30 cellular contexts compared by ENCODE assay signal in the genomic region with DNA sequence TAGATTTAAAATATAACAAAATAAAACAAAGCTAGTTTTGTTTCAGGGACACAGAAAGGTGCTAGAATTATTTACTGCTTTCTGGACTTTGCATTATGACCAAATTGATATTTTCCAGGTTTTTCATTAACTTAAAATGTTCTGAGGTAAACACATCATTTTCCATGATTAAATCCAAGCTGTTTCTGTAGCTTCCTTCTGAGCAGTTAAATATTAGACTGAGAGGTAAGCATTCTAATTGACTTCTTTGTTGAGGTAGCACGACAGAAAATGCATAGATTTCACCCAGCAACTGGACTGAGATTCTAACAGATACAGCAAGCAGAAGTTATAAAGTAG.
"Had no signal": no experiment of that assay in that cellular context is flagged by ENCODE, and none has a peak within 500 bp of the region (broad histone marks: within the 10 kb centered on the region; RNA-seq: fewer than 3 reads in every experiment).

No MANE protein-coding gene starts in this region.

- H3K27me3 Mint-ChIP-seq: activated CD4-positive, alpha-beta memory T cell treated with anti-CD3 and anti-CD28 coated beads for 36 hours; activated CD4-positive, alpha-beta T cell treated with anti-CD3 and anti-CD28 coated beads for 36 hours; activated CD4-positive, alpha-beta T cell treated with anti-CD3 and anti-CD28 coated beads, Interleukin-2, amount 10 ng/mL, durations not matched to agents 24 days and 14 days; activated CD8-positive, alpha-beta memory T cell treated with anti-CD3 and anti-CD28 coated beads, Interleukin-2, amount 10 ng/mL, durations not matched to agents 7 days and 5 days had no signal

- H3K36me3 Mint-ChIP-seq: activated CD4-positive, alpha-beta memory T cell treated with anti-CD3 and anti-CD28 coated beads for 36 hours; activated CD8-positive, alpha-beta memory T cell treated with anti-CD3 and anti-CD28 coated beads, Interleukin-2, amount 10 ng/mL, durations not matched to agents 7 days and 5 days; activated naive CD4-positive, alpha-beta T cell treated with anti-CD3 and anti-CD28 coated beads, Interleukin-2, amount 50 U/mL, for 24 hours; activated naive CD8-positive, alpha-beta T cell treated with anti-CD3 and anti-CD28 coated beads for 36 hours had no signal

- H3K27me3 ChIP-seq: adrenal gland, body of pancreas, esophagus squamous epithelium, gastroesophageal sphincter had no signal

- H3K9me3 ChIP-seq: adrenal gland, body of pancreas, esophagus squamous epithelium, gastroesophageal sphincter had no signal

- H3K4me3 Mint-ChIP-seq: activated CD4-positive, alpha-beta memory T cell treated with anti-CD3 and anti-CD28 coated beads for 36 hours; activated CD4-positive, alpha-beta T cell treated with anti-CD3 and anti-CD28 coated beads for 36 hours; activated CD4-positive, alpha-beta T cell treated with anti-CD3 and anti-CD28 coated beads, Interleukin-2, amount 10 ng/mL, durations not matched to agents 24 days and 14 days; activated CD8-positive, alpha-beta memory T cell treated with anti-CD3 and anti-CD28 coated beads, Interleukin-2, amount 10 ng/mL, durations not matched to agents 7 days and 5 days; activated CD8-positive, alpha-beta T cell treated with anti-CD3 and anti-CD28 coated beads, Interleukin-2, amount 10 ng/mL, durations not matched to agents 7 days and 5 days; activated naive CD4-positive, alpha-beta T cell treated with anti-CD3 and anti-CD28 coated beads for 36 hours; activated naive CD4-positive, alpha-beta T cell treated with anti-CD3 and anti-CD28 coated beads, Interleukin-2, amount 50 U/mL, for 24 hours; activated naive CD8-positive, alpha-beta T cell treated with anti-CD3 and anti-CD28 coated beads for 36 hours; activated naive CD8-positive, alpha-beta T cell treated with anti-CD3 and anti-CD28 coated beads, Interleukin-2, amount 50 U/mL, for 24 hours; activated T-helper 1 cell treated with anti-CD3 and anti-CD28 coated beads, Interleukin-12 subunit alpha, Interleukin-12 subunit beta, Interleukin-2, Interleukin-4 antibody, amounts not matched to agents 30 ng/mL and 10 ng/mL and 1 ng/mL, durations not matched to agents 14 hours and 24 hours and 36 hours had no signal

- DNase-seq: activated CD4-positive, alpha-beta memory T cell treated with anti-CD3 and anti-CD28 coated beads for 36 hours; activated CD4-positive, alpha-beta T cell treated with anti-CD3 and anti-CD28 coated beads for 36 hours; activated CD4-positive, alpha-beta T cell treated with anti-CD3 and anti-CD28 coated beads, Interleukin-2, amount 10 ng/mL, durations not matched to agents 24 days and 14 days; activated CD4-positive, CD25-positive, alpha-beta regulatory T cell; activated CD4-positive, CD25-positive, alpha-beta regulatory T cell treated with anti-CD3 and anti-CD28 coated beads, Interleukin-2, amount 50 U/mL, for 72 hours; activated CD8-positive, alpha-beta memory T cell treated with anti-CD3 and anti-CD28 coated beads, Interleukin-2, amount 10 ng/mL, durations not matched to agents 7 days and 5 days; activated CD8-positive, alpha-beta memory T cell treated with anti-CD3 and anti-CD28 coated beads, Interleukin-2, amount 50 U/mL, for 4 hours; activated CD8-positive, alpha-beta T cell treated with anti-CD3 and anti-CD28 coated beads, Interleukin-2, amount 10 ng/mL, durations not matched to agents 7 days and 5 days; activated effector memory CD4-positive, alpha-beta T cell treated with anti-CD3 and anti-CD28 coated beads, Interleukin-2, amount 50 U/mL, for 16 hours; activated naive CD4-positive, alpha-beta T cell treated with anti-CD3 and anti-CD28 coated beads for 36 hours; activated naive CD8-positive, alpha-beta T cell treated with anti-CD3 and anti-CD28 coated beads for 36 hours; activated naive CD8-positive, alpha-beta T cell treated with anti-CD3 and anti-CD28 coated beads, Interleukin-2, amount 50 U/mL, for 24 hours; activated T-cell treated with anti-CD3 and anti-CD28 coated beads, Interleukin-2, amount 50 U/mL, for 1 hour; activated T-cell treated with anti-CD3 and anti-CD28 coated beads, Interleukin-2, amount 50 U/mL, for 48 hours; adrenal gland; amygdala; aorta; body of pancreas; effector CD8-positive, alpha-beta T cell; esophagus squamous epithelium; foreskin melanocyte; T-helper 2 cell had no signal

- H3K4me3 ChIP-seq: adrenal gland, body of pancreas, esophagus squamous epithelium, gastroesophageal sphincter had no signal

- H3K4me1 ChIP-seq: adrenal gland, body of pancreas, esophagus squamous epithelium, gastroesophageal sphincter had no signal

- FAIRE-seq: colon, endometrium, endothelial cell of umbilical vein had no signal

- H3K4me1 Mint-ChIP-seq: activated CD4-positive, alpha-beta T cell treated with anti-CD3 and anti-CD28 coated beads for 36 hours; activated CD4-positive, alpha-beta T cell treated with anti-CD3 and anti-CD28 coated beads, Interleukin-2, amount 10 ng/mL, durations not matched to agents 24 days and 14 days; activated CD8-positive, alpha-beta memory T cell treated with anti-CD3 and anti-CD28 coated beads, Interleukin-2, amount 10 ng/mL, durations not matched to agents 7 days and 5 days; activated naive CD4-positive, alpha-beta T cell treated with anti-CD3 and anti-CD28 coated beads, Interleukin-2, amount 50 U/mL, for 24 hours; activated naive CD8-positive, alpha-beta T cell treated with anti-CD3 and anti-CD28 coated beads for 36 hours; activated naive CD8-positive, alpha-beta T cell treated with anti-CD3 and anti-CD28 coated beads, Interleukin-2, amount 50 U/mL, for 24 hours had no signal

- ATAC-seq: activated CD4-positive, alpha-beta T cell treated with anti-CD3 and anti-CD28 coated beads for 36 hours; activated CD8-positive, alpha-beta memory T cell treated with anti-CD3 and anti-CD28 coated beads, Interleukin-2, amount 10 ng/mL, durations not matched to agents 7 days and 5 days; activated CD8-positive, alpha-beta T cell treated with anti-CD3 and anti-CD28 coated beads, Interleukin-2, amount 10 ng/mL, durations not matched to agents 7 days and 5 days; activated naive CD8-positive, alpha-beta T cell treated with anti-CD3 and anti-CD28 coated beads, Interleukin-2, amount 50 U/mL, for 24 hours; body of pancreas; gastroesophageal sphincter had no signal

- H3K27ac Mint-ChIP-seq: activated CD4-positive, alpha-beta memory T cell treated with anti-CD3 and anti-CD28 coated beads for 36 hours; activated CD4-positive, alpha-beta T cell treated with anti-CD3 and anti-CD28 coated beads for 36 hours; activated CD4-positive, alpha-beta T cell treated with anti-CD3 and anti-CD28 coated beads, Interleukin-2, amount 10 ng/mL, durations not matched to agents 24 days and 14 days; activated CD8-positive, alpha-beta memory T cell treated with anti-CD3 and anti-CD28 coated beads, Interleukin-2, amount 10 ng/mL, durations not matched to agents 7 days and 5 days; activated CD8-positive, alpha-beta T cell treated with anti-CD3 and anti-CD28 coated beads, Interleukin-2, amount 10 ng/mL, durations not matched to agents 7 days and 5 days; activated naive CD4-positive, alpha-beta T cell treated with anti-CD3 and anti-CD28 coated beads for 36 hours; activated naive CD4-positive, alpha-beta T cell treated with anti-CD3 and anti-CD28 coated beads, Interleukin-2, amount 50 U/mL, for 24 hours; activated naive CD8-positive, alpha-beta T cell treated with anti-CD3 and anti-CD28 coated beads for 36 hours; activated naive CD8-positive, alpha-beta T cell treated with anti-CD3 and anti-CD28 coated beads, Interleukin-2, amount 50 U/mL, for 24 hours; activated T-helper 1 cell treated with anti-CD3 and anti-CD28 coated beads, Interleukin-12 subunit alpha, Interleukin-12 subunit beta, Interleukin-2, Interleukin-4 antibody, amounts not matched to agents 30 ng/mL and 10 ng/mL and 1 ng/mL, durations not matched to agents 14 hours and 24 hours and 36 hours; activated T-helper 2 cell treated with anti-CD3 and anti-CD28 coated beads, Interferon-gamma antibody, Interleukin-2, Interleukin-4, amounts not matched to agents 10 μg/mL and 5 μg/mL and 100 μg/mL, durations not matched to agents 14 hours and 24 hours and 36 hours had no signal

- H3K36me3 ChIP-seq: adrenal gland, esophagus squamous epithelium, gastroesophageal sphincter had no signal

- H3K27ac ChIP-seq: adrenal gland, epithelial cell of prostate, esophagus squamous epithelium, gastroesophageal sphincter had no signal

- H3K9me3 Mint-ChIP-seq: activated CD4-positive, alpha-beta memory T cell treated with anti-CD3 and anti-CD28 coated beads for 36 hours; activated CD4-positive, alpha-beta T cell treated with anti-CD3 and anti-CD28 coated beads, Interleukin-2, amount 10 ng/mL, durations not matched to agents 24 days and 14 days; activated naive CD4-positive, alpha-beta T cell treated with anti-CD3 and anti-CD28 coated beads for 36 hours; activated naive CD4-positive, alpha-beta T cell treated with anti-CD3 and anti-CD28 coated beads, Interleukin-2, amount 50 U/mL, for 24 hours; activated naive CD8-positive, alpha-beta T cell treated with anti-CD3 and anti-CD28 coated beads for 36 hours; activated naive CD8-positive, alpha-beta T cell treated with anti-CD3 and anti-CD28 coated beads, Interleukin-2, amount 50 U/mL, for 24 hours; activated T-helper 1 cell treated with anti-CD3 and anti-CD28 coated beads, Interleukin-12 subunit alpha, Interleukin-12 subunit beta, Interleukin-2, Interleukin-4 antibody, amounts not matched to agents 30 ng/mL and 10 ng/mL and 1 ng/mL, durations not matched to agents 14 hours and 24 hours and 36 hours; activated T-helper 2 cell treated with anti-CD3 and anti-CD28 coated beads, Interferon-gamma antibody, Interleukin-2, Interleukin-4, amounts not matched to agents 10 μg/mL and 5 μg/mL and 100 μg/mL, durations not matched to agents 14 hours and 24 hours and 36 hours had no signal
